ENCODE assay signal across 3 cellular contexts in genomic region chr12:53381739-53382630, GRCh38.
TF ChIP-seq lines count a peak whose summit lies in the region.

No MANE protein-coding gene starts in this region.

TF ChIP-seq in Ishikawa, 13 proteins besides CTCF, POLR2A, EP300 and RAD21:
- TF ChIP-seq CREB1 (IDR thresholded peaks at IDR 0.05; ENCODE audit: low read depth) (no peak), TAF1 (IDR thresholded peaks at IDR 0.05; ENCODE audit: low read depth) (no peak), ZBTB7A (IDR thresholded peaks at IDR 0.05; ENCODE audit: low read depth) (no peak), USF1 (IDR thresholded peaks at IDR 0.05) (no peak), CEBPB (IDR thresholded peaks at IDR 0.05) (no peak), NFIC (IDR thresholded peaks at IDR 0.05) (no peak), TEAD4 (IDR thresholded peaks at IDR 0.05) (no peak), TCF12 (IDR thresholded peaks at IDR 0.05; ENCODE audit: low read depth) (no peak), MAX (IDR thresholded peaks at IDR 0.05) (no peak), YY1 (IDR thresholded peaks at IDR 0.05; ENCODE audit: low read depth) (no peak), EGR1 (IDR thresholded peaks at IDR 0.05) (no peak), REST (IDR thresholded peaks at IDR 0.05; ENCODE audit: low read depth) (no peak)

TF ChIP-seq in H1, 55 proteins besides CTCF, POLR2A, EP300 and RAD21:
- TF ChIP-seq RNF2 (IDR thresholded peaks at IDR 0.05; ENCODE audit: borderline replicate concordance, low read depth, low read length, missing control alignments, poor library complexity, severe bottlenecking) (no peak), JUND (IDR thresholded peaks at IDR 0.05; ENCODE audit: low read length) (0 out of 2 replicates have a peak, but pooled peaks have one; percentile 19), SIN3A (conservative IDR thresholded peaks at IDR 0.05 in 1 of 2, IDR thresholded peaks at IDR 0.05 in 1 of 2; ENCODE audit: low read depth in 1 of 2, low read length in 2 of 2) (0 out of 4 replicates have a peak, but pooled peaks of 1 of the 2 experiments have one; percentile 48)

TF ChIP-seq in GM12891, 5 proteins besides CTCF, POLR2A, EP300 and RAD21:
- TF ChIP-seq TAF1 (IDR thresholded peaks at IDR 0.05; ENCODE audit: low read depth, low read length) (no peak), SPI1 (IDR thresholded peaks at IDR 0.05; ENCODE audit: low read depth, low read length) (no peak), POU2F2 (IDR thresholded peaks at IDR 0.05; ENCODE audit: low read depth, low read length) (no peak), POLR2AphosphoS5 (IDR thresholded peaks at IDR 0.05; ENCODE audit: low read depth, low read length) (no peak), PAX5 (IDR thresholded peaks at IDR 0.05; ENCODE audit: insufficient read depth, low read length, severe bottlenecking) (no peak)
TF ChIP-seq in GM12891: peak in this region for 0.
